21 cellular contexts compared by ENCODE assay signal in the genomic region with DNA sequence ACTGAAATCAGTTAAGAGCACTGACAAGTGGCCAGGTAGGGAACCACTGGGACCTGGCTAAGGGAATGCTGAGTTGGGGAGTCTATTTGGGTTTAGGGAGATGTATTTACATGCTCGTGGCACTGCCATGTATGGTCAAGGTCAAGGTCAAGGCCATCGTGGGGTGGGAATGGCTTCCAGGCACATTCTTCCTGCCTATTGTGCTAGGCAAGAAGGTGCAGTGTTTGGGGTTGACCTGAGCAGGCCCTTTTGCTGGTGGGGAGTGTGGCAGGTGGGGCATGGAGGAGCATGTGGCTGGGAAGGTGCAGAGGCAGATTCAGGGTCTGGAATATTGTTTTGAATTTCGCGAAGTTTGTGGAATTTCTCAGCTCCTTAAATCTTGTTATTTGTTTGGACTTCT.
"Had no signal": no experiment of that assay in that cellular context is flagged by ENCODE, and none has a peak within 500 bp of the region (broad histone marks: within the 10 kb centered on the region; RNA-seq: fewer than 3 reads in every experiment).

No MANE protein-coding gene starts in this region.

- FAIRE-seq: endometrium, small intestine had no signal

- H3K4me1 ChIP-seq: left lung, right lobe of liver had no signal

- H3K9me3 Mint-ChIP-seq: dendritic cell treated with granulocyte-macrophage colony-stimulating factor and Interleukin-4, amounts not matched to agents 40 ng/mL and 50 ng/mL, for 4 days; immature natural killer cell; naive thymus-derived CD8-positive, alpha-beta T cell had no signal

- H3K27me3 ChIP-seq: right lobe of liver had no signal

- H3K27ac Mint-ChIP-seq: dendritic cell treated with granulocyte-macrophage colony-stimulating factor and Interleukin-4, amounts not matched to agents 40 ng/mL and 50 ng/mL, for 4 days; immature natural killer cell had no signal

- H3K4me3 Mint-ChIP-seq: dendritic cell treated with granulocyte-macrophage colony-stimulating factor and Interleukin-4, amounts not matched to agents 40 ng/mL and 50 ng/mL, for 4 days; immature natural killer cell; naive thymus-derived CD8-positive, alpha-beta T cell had no signal

- H3K36me3 ChIP-seq: left lung, right lobe of liver, thoracic aorta had no signal

- DNase-seq: activated CD4-positive, alpha-beta T cell treated with anti-CD3 and anti-CD28 coated beads for 1 hour; activated CD4-positive, alpha-beta T cell treated with anti-CD3 and anti-CD28 coated beads, Interleukin-2, amount 50 U/mL, for 1 hour; activated naive CD4-positive, alpha-beta T cell; activated T-cell treated with anti-CD3 and anti-CD28 coated beads, Interleukin-2, amount 50 U/mL, for 1 hour; effector CD4-positive, alpha-beta T cell; erythroblast; foreskin fibroblast; immature natural killer cell; kidney glomerular epithelial cell; left lung; small intestine; stimulated activated CD4-positive, alpha-beta T cell treated with anti-CD3 and anti-CD28 coated beads, Interleukin-15, amount 100 ng/mL, for 24 hours; stimulated activated CD4-positive, alpha-beta T cell treated with anti-CD3 and anti-CD28 coated beads, Interleukin-2, amount 100 ng/mL, for 48 hours; stimulated activated naive CD4-positive, alpha-beta T cell; T-helper 9 cell had no signal

- H3K4me3 ChIP-seq: left lung, lung, right lobe of liver, thoracic aorta had no signal

- H3K27ac ChIP-seq: left lung, right lobe of liver, thoracic aorta had no signal

- H3K9me3 ChIP-seq: left lung, right lobe of liver, thoracic aorta had no signal

- H3K36me3 Mint-ChIP-seq: immature natural killer cell; naive thymus-derived CD8-positive, alpha-beta T cell had no signal

- ATAC-seq: left lung; naive thymus-derived CD8-positive, alpha-beta T cell; right lobe of liver had no signal
